Comparison of ENCODE assay signal across 18 cellular contexts in the genomic region with DNA sequence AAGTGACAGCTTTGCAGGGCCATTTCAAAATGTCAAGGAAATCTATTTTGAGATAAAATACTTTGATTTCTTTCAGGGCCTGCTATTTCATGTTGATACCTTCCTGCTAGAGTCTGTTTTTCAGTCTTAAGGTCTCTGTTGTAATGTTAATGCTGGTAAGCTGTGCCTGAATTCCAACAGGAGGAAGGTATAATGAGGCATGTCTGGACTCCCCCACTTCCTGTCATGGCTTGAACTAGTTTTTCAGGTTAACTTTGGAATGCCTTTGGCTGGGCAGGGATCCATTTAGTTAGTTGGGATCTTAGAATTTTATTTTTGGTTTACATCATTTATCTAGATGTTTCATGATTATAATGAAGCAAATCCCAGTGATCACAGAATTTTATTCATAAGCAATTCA.
"Had no signal": no experiment of that assay in that cellular context is flagged by ENCODE, and none has a peak within 500 bp of the region (broad histone marks: within the 10 kb centered on the region; RNA-seq: fewer than 3 reads in every experiment).

No MANE protein-coding gene starts in this region.

- H3K27me3 ChIP-seq: brain microvascular endothelial cell, heart right ventricle, left lung, upper lobe of left lung had no signal

- H3K4me3 ChIP-seq: heart right ventricle, left lung, lung, thoracic aorta, upper lobe of left lung had no signal

- H3K9me3 ChIP-seq: heart right ventricle, left lung, thoracic aorta, upper lobe of left lung had no signal

- DNase-seq: activated gamma-delta T cell treated with Interleukin-2 at 50 U/mL for 16 hours; activated T-cell treated with anti-CD3 and anti-CD28 coated beads, Interleukin-2, amount 50 U/mL, for 1 hour; aorta; brain microvascular endothelial cell; effector memory CD4-positive, alpha-beta T cell; heart right ventricle; left lung; midbrain; natural killer cell; stimulated activated CD4-positive, alpha-beta T cell treated with anti-CD3 and anti-CD28 coated beads, Interleukin-2, amount 100 ng/mL, for 48 hours; stimulated activated CD8-positive, alpha-beta memory T cell treated with anti-CD3 and anti-CD28 coated beads, Interleukin-4, amount 100 ng/mL, for 48 hours; stimulated activated naive CD4-positive, alpha-beta T cell; T-cell; upper lobe of left lung; WERI-Rb-1 had no signal

- H3K4me1 ChIP-seq: heart right ventricle, left lung, upper lobe of left lung had no signal

- ATAC-seq: activated naive CD4-positive, alpha-beta T cell treated with anti-CD3 and anti-CD28 coated beads, Interleukin-2, amount 50 U/mL, for 72 hours; heart right ventricle; left lung; natural killer cell; T-cell had no signal

- H3K27ac ChIP-seq: brain microvascular endothelial cell, heart right ventricle, left lung, thoracic aorta, upper lobe of left lung, WERI-Rb-1 had no signal

- H3K36me3 ChIP-seq: brain microvascular endothelial cell, heart right ventricle, left lung, thoracic aorta, upper lobe of left lung, WERI-Rb-1 had no signal
